Comparison of ENCODE assay signal across 1 cellular context in the genomic region with DNA sequence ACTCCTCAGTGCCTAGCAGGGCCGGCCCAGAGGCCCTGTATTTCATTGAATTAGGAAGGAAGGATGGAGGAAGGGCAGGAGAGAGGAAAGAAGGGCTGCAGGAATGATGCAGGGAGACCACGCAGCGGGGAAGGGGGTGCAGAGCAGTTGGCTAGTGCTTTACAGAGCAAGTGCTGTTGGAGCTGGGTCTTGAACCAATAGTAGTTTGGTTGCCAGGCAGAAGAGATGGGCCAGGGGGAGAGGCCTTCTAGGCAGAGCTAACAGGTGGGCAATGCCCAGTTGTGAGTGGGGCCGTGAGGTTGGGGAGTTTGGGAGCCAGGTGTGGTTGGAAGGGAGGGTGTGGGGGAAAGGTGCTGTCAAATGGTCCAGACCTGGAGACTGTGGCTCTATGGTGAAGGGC.
TF ChIP-seq lines count a peak whose summit lies in the region.

No MANE protein-coding gene starts in this region.

TF ChIP-seq in K562, 482 proteins besides CTCF, POLR2A, EP300 and RAD21:
- TF ChIP-seq, protein P1, sequence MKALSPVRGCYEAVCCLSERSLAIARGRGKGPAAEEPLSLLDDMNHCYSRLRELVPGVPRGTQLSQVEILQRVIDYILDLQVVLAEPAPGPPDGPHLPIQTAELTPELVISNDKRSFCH (CRISPR knock-in tag; IDR thresholded peaks at IDR 0.05): no peak
- TF ChIP-seq, protein P1 (tag; IDR thresholded peaks at IDR 0.05): no peak
